1 cellular context compared by ENCODE assay signal in the genomic region with DNA sequence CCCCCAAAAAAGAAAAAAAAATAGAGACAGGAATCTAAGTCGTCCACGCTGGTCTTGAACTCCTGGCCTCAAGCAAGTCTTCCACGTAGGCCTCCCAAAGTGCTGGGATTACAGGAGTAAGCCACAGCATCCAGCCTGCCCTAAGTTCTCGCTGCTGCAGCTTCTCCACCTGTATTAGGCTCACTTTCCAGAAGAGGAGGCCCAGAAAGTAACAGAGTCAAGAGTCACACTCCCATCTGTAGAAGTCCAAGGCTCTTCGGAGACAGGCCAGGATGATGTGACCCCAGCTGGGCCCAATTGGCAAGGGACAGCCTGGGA.
TF ChIP-seq lines count a peak whose summit lies in the region.

No MANE protein-coding gene starts in this region.

TF ChIP-seq in GM12878, 131 proteins besides CTCF, POLR2A, EP300 and RAD21:
- no peak for TF ChIP-seq CHD1 (IDR thresholded peaks at IDR 0.05; ENCODE audit: low read depth, low read length)
- TF ChIP-seq MTA2 (IDR thresholded peaks at IDR 0.05; ENCODE audit: low read depth), result no peak
- TF ChIP-seq, protein P1, sequence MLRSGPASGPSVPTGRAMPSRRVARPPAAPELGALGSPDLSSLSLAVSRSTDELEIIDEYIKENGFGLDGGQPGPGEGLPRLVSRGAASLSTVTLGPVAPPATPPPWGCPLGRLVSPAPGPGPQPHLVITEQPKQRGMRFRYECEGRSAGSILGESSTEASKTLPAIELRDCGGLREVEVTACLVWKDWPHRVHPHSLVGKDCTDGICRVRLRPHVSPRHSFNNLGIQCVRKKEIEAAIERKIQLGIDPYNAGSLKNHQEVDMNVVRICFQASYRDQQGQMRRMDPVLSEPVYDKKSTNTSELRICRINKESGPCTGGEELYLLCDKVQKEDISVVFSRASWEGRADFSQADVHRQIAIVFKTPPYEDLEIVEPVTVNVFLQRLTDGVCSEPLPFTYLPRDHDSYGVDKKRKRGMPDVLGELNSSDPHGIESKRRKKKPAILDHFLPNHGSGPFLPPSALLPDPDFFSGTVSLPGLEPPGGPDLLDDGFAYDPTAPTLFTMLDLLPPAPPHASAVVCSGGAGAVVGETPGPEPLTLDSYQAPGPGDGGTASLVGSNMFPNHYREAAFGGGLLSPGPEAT (IDR thresholded peaks at IDR 0.05; ENCODE audit: low read depth), result no peak
- TF ChIP-seq, protein P2, sequence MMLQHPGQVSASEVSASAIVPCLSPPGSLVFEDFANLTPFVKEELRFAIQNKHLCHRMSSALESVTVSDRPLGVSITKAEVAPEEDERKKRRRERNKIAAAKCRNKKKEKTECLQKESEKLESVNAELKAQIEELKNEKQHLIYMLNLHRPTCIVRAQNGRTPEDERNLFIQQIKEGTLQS (IDR thresholded peaks at IDR 0.05; ENCODE audit: borderline replicate concordance, extremely low read depth, low read depth, low read length), result no peak
- TF ChIP-seq SMC3 (IDR thresholded peaks at IDR 0.05; ENCODE audit: borderline replicate concordance, low read length), result no peak
- TF ChIP-seq HDAC2 (IDR thresholded peaks at IDR 0.05), result no peak
- TF ChIP-seq SRF (IDR thresholded peaks at IDR 0.05; ENCODE audit: low read depth in 2 of 2, low read length in 2 of 2), result no peak
- TF ChIP-seq, protein P3, sequence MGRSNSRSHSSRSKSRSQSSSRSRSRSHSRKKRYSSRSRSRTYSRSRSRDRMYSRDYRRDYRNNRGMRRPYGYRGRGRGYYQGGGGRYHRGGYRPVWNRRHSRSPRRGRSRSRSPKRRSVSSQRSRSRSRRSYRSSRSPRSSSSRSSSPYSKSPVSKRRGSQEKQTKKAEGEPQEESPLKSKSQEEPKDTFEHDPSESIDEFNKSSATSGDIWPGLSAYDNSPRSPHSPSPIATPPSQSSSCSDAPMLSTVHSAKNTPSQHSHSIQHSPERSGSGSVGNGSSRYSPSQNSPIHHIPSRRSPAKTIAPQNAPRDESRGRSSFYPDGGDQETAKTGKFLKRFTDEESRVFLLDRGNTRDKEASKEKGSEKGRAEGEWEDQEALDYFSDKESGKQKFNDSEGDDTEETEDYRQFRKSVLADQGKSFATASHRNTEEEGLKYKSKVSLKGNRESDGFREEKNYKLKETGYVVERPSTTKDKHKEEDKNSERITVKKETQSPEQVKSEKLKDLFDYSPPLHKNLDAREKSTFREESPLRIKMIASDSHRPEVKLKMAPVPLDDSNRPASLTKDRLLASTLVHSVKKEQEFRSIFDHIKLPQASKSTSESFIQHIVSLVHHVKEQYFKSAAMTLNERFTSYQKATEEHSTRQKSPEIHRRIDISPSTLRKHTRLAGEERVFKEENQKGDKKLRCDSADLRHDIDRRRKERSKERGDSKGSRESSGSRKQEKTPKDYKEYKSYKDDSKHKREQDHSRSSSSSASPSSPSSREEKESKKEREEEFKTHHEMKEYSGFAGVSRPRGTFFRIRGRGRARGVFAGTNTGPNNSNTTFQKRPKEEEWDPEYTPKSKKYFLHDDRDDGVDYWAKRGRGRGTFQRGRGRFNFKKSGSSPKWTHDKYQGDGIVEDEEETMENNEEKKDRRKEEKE (IDR thresholded peaks at IDR 0.05), result no peak
- TF ChIP-seq TCF12 (IDR thresholded peaks at IDR 0.05; ENCODE audit: low read depth, low read length), result no peak
- no peak for TF ChIP-seq SMARCA5 (IDR thresholded peaks at IDR 0.05)
- no peak for TF ChIP-seq TBL1XR1 (IDR thresholded peaks at IDR 0.05; ENCODE audit: low read depth, low read length)
- TF ChIP-seq ZNF207 (IDR thresholded peaks at IDR 0.05; ENCODE audit: borderline replicate concordance), result no peak
- no peak for TF ChIP-seq NR2F1 (conservative IDR thresholded peaks at IDR 0.05)
- TF ChIP-seq, protein P4, sequence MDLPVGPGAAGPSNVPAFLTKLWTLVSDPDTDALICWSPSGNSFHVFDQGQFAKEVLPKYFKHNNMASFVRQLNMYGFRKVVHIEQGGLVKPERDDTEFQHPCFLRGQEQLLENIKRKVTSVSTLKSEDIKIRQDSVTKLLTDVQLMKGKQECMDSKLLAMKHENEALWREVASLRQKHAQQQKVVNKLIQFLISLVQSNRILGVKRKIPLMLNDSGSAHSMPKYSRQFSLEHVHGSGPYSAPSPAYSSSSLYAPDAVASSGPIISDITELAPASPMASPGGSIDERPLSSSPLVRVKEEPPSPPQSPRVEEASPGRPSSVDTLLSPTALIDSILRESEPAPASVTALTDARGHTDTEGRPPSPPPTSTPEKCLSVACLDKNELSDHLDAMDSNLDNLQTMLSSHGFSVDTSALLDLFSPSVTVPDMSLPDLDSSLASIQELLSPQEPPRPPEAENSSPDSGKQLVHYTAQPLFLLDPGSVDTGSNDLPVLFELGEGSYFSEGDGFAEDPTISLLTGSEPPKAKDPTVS (IDR thresholded peaks at IDR 0.05; ENCODE audit: low read depth, low read length), result no peak
- TF ChIP-seq JUNB (IDR thresholded peaks at IDR 0.05), result no peak
- TF ChIP-seq ZSCAN29 (IDR thresholded peaks at IDR 0.05), result no peak
- TF ChIP-seq MEF2B (IDR thresholded peaks at IDR 0.05; ENCODE audit: partially characterized antibody, poor library complexity, severe bottlenecking), result no peak
- TF ChIP-seq, protein P5, sequence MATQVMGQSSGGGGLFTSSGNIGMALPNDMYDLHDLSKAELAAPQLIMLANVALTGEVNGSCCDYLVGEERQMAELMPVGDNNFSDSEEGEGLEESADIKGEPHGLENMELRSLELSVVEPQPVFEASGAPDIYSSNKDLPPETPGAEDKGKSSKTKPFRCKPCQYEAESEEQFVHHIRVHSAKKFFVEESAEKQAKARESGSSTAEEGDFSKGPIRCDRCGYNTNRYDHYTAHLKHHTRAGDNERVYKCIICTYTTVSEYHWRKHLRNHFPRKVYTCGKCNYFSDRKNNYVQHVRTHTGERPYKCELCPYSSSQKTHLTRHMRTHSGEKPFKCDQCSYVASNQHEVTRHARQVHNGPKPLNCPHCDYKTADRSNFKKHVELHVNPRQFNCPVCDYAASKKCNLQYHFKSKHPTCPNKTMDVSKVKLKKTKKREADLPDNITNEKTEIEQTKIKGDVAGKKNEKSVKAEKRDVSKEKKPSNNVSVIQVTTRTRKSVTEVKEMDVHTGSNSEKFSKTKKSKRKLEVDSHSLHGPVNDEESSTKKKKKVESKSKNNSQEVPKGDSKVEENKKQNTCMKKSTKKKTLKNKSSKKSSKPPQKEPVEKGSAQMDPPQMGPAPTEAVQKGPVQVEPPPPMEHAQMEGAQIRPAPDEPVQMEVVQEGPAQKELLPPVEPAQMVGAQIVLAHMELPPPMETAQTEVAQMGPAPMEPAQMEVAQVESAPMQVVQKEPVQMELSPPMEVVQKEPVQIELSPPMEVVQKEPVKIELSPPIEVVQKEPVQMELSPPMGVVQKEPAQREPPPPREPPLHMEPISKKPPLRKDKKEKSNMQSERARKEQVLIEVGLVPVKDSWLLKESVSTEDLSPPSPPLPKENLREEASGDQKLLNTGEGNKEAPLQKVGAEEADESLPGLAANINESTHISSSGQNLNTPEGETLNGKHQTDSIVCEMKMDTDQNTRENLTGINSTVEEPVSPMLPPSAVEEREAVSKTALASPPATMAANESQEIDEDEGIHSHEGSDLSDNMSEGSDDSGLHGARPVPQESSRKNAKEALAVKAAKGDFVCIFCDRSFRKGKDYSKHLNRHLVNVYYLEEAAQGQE (IDR thresholded peaks at IDR 0.05; ENCODE audit: low read depth, low read length), result no peak
- TF ChIP-seq STAT3 (IDR thresholded peaks at IDR 0.05; ENCODE audit: low read depth, low read length), result no peak
